28 cellular contexts compared by ENCODE assay signal in genomic region chr2:234029150-234029733, GRCh38. TPM values are rescaled to one million over a fixed set of nuclear protein-coding genes. Genes with fewer than 3 reads are reported as not detected.
DNase-seq lines count a peak whose midpoint lies in the region; ATAC-seq, FAIRE-seq and TF ChIP-seq lines count a peak whose summit lies in the region.
"Had no signal": no experiment of that assay in that cellular context is flagged by ENCODE, and none has a peak within 500 bp of the region (broad histone marks: within the 10 kb centered on the region; RNA-seq: fewer than 3 reads in every experiment).

No MANE protein-coding gene starts in this region.

- H2AFZ ChIP-seq in GM23248: no peak overlapping the region
- H2AFZ ChIP-seq: parathyroid adenoma had no signal

- H3K36me3 ChIP-seq in GM23248 (ENCODE audit: low read depth) (no peaks in the 10 kb centered on the region), bronchial epithelial cell (ENCODE audit: control insufficient read depth, insufficient read depth, low read length) (no peaks in the 10 kb centered on the region), right atrium auricular region (no peaks in the 10 kb centered on the region)
- H3K36me3 ChIP-seq: BE2C, esophagus squamous epithelium, gastrocnemius medialis, SJCRH30 had no signal

- H4K20me1 ChIP-seq in GM23248 (ENCODE audit: insufficient read depth): no peaks in the 10 kb centered on the region

- H3K27me3 ChIP-seq in GM23248 (replicated peaks; ENCODE audit: insufficient read depth): peaks cover 19% of the 10 kb centered on the region
- no peaks in the 10 kb centered on the region for H3K27me3 ChIP-seq in bronchial epithelial cell (ENCODE audit: control insufficient read depth, insufficient read depth, low read length)
- H3K27me3 ChIP-seq in right atrium auricular region: no peaks in the 10 kb centered on the region
- H3K27me3 ChIP-seq: BE2C, SJCRH30, testis had no signal

- H3K4me3 ChIP-seq in AG10803 (ENCODE audit: low read length): no peak overlapping the region
- H3K4me3 ChIP-seq in GM23248: no peak overlapping the region
- H3K4me3 ChIP-seq in bronchial epithelial cell (ENCODE audit: low read depth, low read length): no peak overlapping the region
- no peak overlapping the region for H3K4me3 ChIP-seq in right atrium auricular region
- H3K4me3 ChIP-seq: esophagus squamous epithelium, gastrocnemius medialis, SJCRH30, smooth muscle cell, testis had no signal

- H3K27ac ChIP-seq in GM23248 (no peak overlapping the region), right atrium auricular region (no peak overlapping the region)
- H3K27ac ChIP-seq: esophagus squamous epithelium, gastrocnemius medialis, parathyroid adenoma, SJCRH30, testis, VCaP had no signal

- 77 to 80% methylated on average over 4 of the region's 4 CpGs for WGBS in GM23248 (ENCODE audit: low coverage in 1 of 2, low lambda C conversion rate in 2 of 2, missing lambda C conversion rate in 2 of 2), 2 experiments

- H3K9ac ChIP-seq in GM23248: no peak overlapping the region
- H3K9ac ChIP-seq: parathyroid adenoma had no signal

- no peak for ATAC-seq in stimulated activated naive CD8-positive, alpha-beta T cell treated with anti-CD3 and anti-CD28 coated beads, Interleukin-15, Interleukin-2, amounts not matched to agents 100 U/mL and 50 U/mL, for 24 hours
- no peak for ATAC-seq in HG03280 (IDR thresholded peaks at IDR 0.05; ENCODE audit: unreplicated experiment)
- ATAC-seq: gastrocnemius medialis, left colon had no signal

- DNase-seq in AG10803 (ENCODE audit: low read depth) (peak; percentile 21), GM23248 (peak; percentile 13), bronchial epithelial cell (ENCODE audit: low read depth) (peak; percentile 27), left kidney (ENCODE audit: low read depth, low spot score) (peak; percentile 63), right atrium auricular region (ENCODE audit: low spot score) (no peak)
- no peak for DNase-seq in stimulated activated naive CD8-positive, alpha-beta T cell treated with anti-CD3 and anti-CD28 coated beads, Interleukin-15, Interleukin-2, amounts not matched to agents 100 U/mL and 50 U/mL, for 24 hours
- DNase-seq: activated CD4-positive, alpha-beta T cell treated with anti-CD3 and anti-CD28 coated beads, Interleukin-2, amount 10 ng/mL, durations not matched to agents 24 days and 14 days; activated T-cell treated with anti-CD3 and anti-CD28 coated beads, Interleukin-2, amount 50 U/mL, for 1 hour; BE2C; esophagus squamous epithelium; gastrocnemius medialis; left colon; NCI-H146; NCI-H2107; NCI-H446 treated with DMSO at 0.1 percent for 48 hours; NCI-H82; SJCRH30; stimulated activated CD4-positive, alpha-beta T cell treated with anti-CD3 and anti-CD28 coated beads, Interleukin-2, amount 100 ng/mL, for 24 hours; SW 1271; testis had no signal

- H3K9me2 ChIP-seq in GM23248 (ENCODE audit: insufficient read depth): no peaks in the 10 kb centered on the region

- no peak for TF ChIP-seq CTCF in AG10803 (conservative IDR thresholded peaks at IDR 0.05; ENCODE audit: low read length)
- no peak for TF ChIP-seq CTCF in bronchial epithelial cell (IDR thresholded peaks at IDR 0.05; ENCODE audit: insufficient read depth, low read length, severe bottlenecking)
- TF ChIP-seq CTCF in right atrium auricular region (IDR thresholded peaks at IDR 0.05): no peak

- FAIRE-seq in bronchial epithelial cell (lab: Jason Lieb, UNC): no peak

- no peaks in the 10 kb centered on the region for H3K9me3 ChIP-seq in GM23248 (ENCODE audit: low read depth)
- H3K9me3 ChIP-seq in right atrium auricular region: peaks cover 0 to 24% of the 10 kb centered on the region in 2 donors
- H3K9me3 ChIP-seq: BE2C, gastrocnemius medialis, testis had no signal

- peaks cover 24% of the 10 kb centered on the region for H3K4me1 ChIP-seq in GM23248 (ENCODE audit: insufficient read depth)
- no peaks in the 10 kb centered on the region for H3K4me1 ChIP-seq in right atrium auricular region
- H3K4me1 ChIP-seq: BE2C, gastrocnemius medialis, parathyroid adenoma had no signal

- peaks cover 23% of the 10 kb centered on the region for H3F3A ChIP-seq in GM23248 (ENCODE audit: insufficient read depth)

- in situ Hi-C loops in GM23248 (cut with MboI): no loop called here

- no peak overlapping the region for H3K4me2 ChIP-seq in GM23248 (ENCODE audit: unreplicated experiment)
- H3K4me2 ChIP-seq: smooth muscle cell had no signal

- no peaks in the 10 kb centered on the region for H3K79me2 ChIP-seq in GM23248 (ENCODE audit: insufficient read depth)
- H3K79me2 ChIP-seq: parathyroid adenoma had no signal

RNA-seq across cellular contexts. Expression of gene SPP2, which starts 21.3 kb away (rescaled TPM):
- not detected in 2 replicates for total RNA-seq in GM23248 (2014; rRNA removed; shearing (Covaris generic))
- not detected in 2 replicates for polyA plus RNA-seq in GM23248 (2016; fragmentation: Nextera tagmentation; extraction: Ambion mirVana)
- total RNA-seq in bronchial epithelial cell: not detected in 2 replicates
- total RNA-seq in right atrium auricular region: not detected
- total RNA-seq: activated CD4-positive, alpha-beta T cell treated with anti-CD3 and anti-CD28 coated beads, Interleukin-2, amount 10 ng/mL, durations not matched to agents 24 days and 14 days; activated CD8-positive, alpha-beta memory T cell treated with anti-CD3 and anti-CD28 coated beads for 36 hours; esophagus squamous epithelium; left colon; LHCN-M2; myocyte; smooth muscle cell; testis; urinary bladder had no signal
- polyA plus RNA-seq: smooth muscle cell, urinary bladder had no signal

Comparison
In these comparisons a context has a peak if more than half of its experiments do, and no peak if none do; other contexts are left out.
1. DNase-seq: peak in AG10803 (single experiment), GM23248 (single experiment), bronchial epithelial cell (single experiment) and left kidney (single experiment); none in right atrium auricular region (single experiment) and stimulated activated naive CD8-positive, alpha-beta T cell treated with anti-CD3 and anti-CD28 coated beads, Interleukin-15, Interleukin-2, amounts not matched to agents 100 U/mL and 50 U/mL, for 24 hours (single experiment).